1 cellular context compared by ENCODE assay signal in the genomic region with DNA sequence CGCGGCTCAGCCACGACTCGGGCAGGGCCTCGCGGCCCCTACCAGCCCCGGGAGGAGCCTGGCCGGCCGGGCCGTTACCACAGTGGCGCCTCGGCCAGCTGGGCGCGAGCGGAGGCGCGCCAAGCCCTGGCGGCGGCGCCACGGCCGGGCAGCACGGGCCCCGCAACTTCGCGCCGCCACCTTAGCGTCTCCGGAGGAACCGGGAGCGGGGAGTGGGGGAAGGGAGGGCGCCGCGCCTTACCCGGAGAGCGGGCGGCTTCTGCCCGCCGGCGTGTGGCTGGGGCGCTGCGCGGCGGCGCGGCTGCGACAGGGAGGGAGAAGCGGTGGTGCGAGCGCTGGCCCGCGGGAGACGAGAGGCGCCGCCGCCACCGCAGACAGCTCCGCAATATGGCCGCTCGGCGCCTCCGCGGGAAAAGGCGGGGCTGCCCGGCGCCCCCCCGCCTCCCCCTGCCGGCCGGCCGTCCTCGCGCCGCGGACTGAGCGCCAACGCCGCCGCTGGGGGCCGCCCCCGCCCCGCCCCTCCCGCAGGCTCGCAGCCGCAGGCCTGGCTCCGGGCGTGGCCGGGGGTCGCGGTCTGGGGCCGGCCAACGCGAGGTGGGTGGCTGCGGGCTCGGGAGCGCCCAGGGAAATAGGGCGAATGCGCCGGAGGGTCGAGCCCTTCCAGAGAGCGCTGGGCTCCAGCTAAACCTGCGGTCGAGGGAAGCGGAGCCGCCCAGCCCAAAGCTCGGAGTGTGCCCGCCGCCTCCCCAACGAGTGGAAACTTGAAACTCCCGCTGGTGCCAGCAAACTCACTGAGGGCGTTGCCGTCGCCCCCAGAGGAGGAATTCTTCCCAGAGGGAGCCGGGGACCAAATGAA.
TF ChIP-seq lines count a peak whose summit lies in the region.

RDX (minus strand) TSS at position 389 of the 856 bp plus-strand sequence. CDS start 16,922 bp downstream, outside the sequence.

TF ChIP-seq in GM12878, 131 proteins besides CTCF, POLR2A, EP300 and RAD21 (continued from another document):
- no peak for TF ChIP-seq BCLAF1 (IDR thresholded peaks at IDR 0.05)
- no peak for TF ChIP-seq SMAD1 (IDR thresholded peaks at IDR 0.05; ENCODE audit: low read depth, partially characterized antibody)
- TF ChIP-seq, protein P1, sequence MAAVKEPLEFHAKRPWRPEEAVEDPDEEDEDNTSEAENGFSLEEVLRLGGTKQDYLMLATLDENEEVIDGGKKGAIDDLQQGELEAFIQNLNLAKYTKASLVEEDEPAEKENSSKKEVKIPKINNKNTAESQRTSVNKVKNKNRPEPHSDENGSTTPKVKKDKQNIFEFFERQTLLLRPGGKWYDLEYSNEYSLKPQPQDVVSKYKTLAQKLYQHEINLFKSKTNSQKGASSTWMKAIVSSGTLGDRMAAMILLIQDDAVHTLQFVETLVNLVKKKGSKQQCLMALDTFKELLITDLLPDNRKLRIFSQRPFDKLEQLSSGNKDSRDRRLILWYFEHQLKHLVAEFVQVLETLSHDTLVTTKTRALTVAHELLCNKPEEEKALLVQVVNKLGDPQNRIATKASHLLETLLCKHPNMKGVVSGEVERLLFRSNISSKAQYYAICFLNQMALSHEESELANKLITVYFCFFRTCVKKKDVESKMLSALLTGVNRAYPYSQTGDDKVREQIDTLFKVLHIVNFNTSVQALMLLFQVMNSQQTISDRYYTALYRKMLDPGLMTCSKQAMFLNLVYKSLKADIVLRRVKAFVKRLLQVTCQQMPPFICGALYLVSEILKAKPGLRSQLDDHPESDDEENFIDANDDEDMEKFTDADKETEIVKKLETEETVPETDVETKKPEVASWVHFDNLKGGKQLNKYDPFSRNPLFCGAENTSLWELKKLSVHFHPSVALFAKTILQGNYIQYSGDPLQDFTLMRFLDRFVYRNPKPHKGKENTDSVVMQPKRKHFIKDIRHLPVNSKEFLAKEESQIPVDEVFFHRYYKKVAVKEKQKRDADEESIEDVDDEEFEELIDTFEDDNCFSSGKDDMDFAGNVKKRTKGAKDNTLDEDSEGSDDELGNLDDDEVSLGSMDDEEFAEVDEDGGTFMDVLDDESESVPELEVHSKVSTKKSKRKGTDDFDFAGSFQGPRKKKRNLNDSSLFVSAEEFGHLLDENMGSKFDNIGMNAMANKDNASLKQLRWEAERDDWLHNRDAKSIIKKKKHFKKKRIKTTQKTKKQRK (IDR thresholded peaks at IDR 0.05; ENCODE audit: low read depth, low read length) = no peak
- TF ChIP-seq RFX5 (IDR thresholded peaks at IDR 0.05; ENCODE audit: low read depth, low read length) = no peak
- TF ChIP-seq HDAC2 (IDR thresholded peaks at IDR 0.05) = no peak
- no peak for TF ChIP-seq CEBPB (IDR thresholded peaks at IDR 0.05; ENCODE audit: borderline replicate concordance in 1 of 2, low read depth in 2 of 2, low read length in 2 of 2)
- peak in 1 of 2 experiments; percentile 71; a peak in 2 of 3 replicates for TF ChIP-seq EGR1 (IDR thresholded peaks at IDR 0.05; ENCODE audit: borderline replicate concordance in 1 of 2, low read depth in 2 of 2, low read length in 2 of 2)
- no peak for TF ChIP-seq RELB (IDR thresholded peaks at IDR 0.05; ENCODE audit: low read depth)
- TF ChIP-seq NRF1 (conservative IDR thresholded peaks at IDR 0.05; ENCODE audit: low read depth, low read length) = no peak
- no peak for TF ChIP-seq ESRRA (IDR thresholded peaks at IDR 0.05; ENCODE audit: low read length)
- 0 out of 2 replicates have a peak, but pooled peaks have one; percentile 42 for TF ChIP-seq E2F4 (IDR thresholded peaks at IDR 0.05; ENCODE audit: low read depth, low read length)
- TF ChIP-seq USF2 (IDR thresholded peaks at IDR 0.05; ENCODE audit: borderline replicate concordance, low read depth, low read length) = no peak
- no peak for TF ChIP-seq FOXM1 (IDR thresholded peaks at IDR 0.05; ENCODE audit: low read depth, low read length)
- peak; percentile 53; the same call in 1 of the 2 replicates for TF ChIP-seq RUNX3 (IDR thresholded peaks at IDR 0.05; ENCODE audit: low read length)
